In the genomic region with DNA sequence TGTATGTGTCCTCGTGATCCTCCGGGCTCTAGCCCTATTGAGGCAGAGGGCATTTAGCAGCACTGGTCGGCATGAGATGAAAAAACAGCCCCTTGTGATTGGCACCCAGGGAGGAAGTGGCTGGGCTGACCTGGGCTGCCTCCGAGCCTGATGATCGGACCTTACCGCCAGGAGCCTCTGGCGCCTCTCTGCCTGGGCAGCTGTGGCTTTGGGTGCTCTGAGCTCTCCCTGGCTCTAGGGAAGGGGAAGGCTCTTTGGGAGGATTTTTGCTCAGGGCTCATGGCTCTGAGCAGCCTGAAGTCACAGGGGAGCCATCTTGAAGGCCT, we compare ENCODE assay signal across 2 cellular contexts.
TF ChIP-seq lines count a peak whose summit lies in the region.

No MANE protein-coding gene starts in this region.

TF ChIP-seq in GM23338, 12 proteins besides CTCF, POLR2A, EP300 and RAD21 (continued from another document):
- TF ChIP-seq, protein P1, sequence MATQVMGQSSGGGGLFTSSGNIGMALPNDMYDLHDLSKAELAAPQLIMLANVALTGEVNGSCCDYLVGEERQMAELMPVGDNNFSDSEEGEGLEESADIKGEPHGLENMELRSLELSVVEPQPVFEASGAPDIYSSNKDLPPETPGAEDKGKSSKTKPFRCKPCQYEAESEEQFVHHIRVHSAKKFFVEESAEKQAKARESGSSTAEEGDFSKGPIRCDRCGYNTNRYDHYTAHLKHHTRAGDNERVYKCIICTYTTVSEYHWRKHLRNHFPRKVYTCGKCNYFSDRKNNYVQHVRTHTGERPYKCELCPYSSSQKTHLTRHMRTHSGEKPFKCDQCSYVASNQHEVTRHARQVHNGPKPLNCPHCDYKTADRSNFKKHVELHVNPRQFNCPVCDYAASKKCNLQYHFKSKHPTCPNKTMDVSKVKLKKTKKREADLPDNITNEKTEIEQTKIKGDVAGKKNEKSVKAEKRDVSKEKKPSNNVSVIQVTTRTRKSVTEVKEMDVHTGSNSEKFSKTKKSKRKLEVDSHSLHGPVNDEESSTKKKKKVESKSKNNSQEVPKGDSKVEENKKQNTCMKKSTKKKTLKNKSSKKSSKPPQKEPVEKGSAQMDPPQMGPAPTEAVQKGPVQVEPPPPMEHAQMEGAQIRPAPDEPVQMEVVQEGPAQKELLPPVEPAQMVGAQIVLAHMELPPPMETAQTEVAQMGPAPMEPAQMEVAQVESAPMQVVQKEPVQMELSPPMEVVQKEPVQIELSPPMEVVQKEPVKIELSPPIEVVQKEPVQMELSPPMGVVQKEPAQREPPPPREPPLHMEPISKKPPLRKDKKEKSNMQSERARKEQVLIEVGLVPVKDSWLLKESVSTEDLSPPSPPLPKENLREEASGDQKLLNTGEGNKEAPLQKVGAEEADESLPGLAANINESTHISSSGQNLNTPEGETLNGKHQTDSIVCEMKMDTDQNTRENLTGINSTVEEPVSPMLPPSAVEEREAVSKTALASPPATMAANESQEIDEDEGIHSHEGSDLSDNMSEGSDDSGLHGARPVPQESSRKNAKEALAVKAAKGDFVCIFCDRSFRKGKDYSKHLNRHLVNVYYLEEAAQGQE (IDR thresholded peaks at IDR 0.05; ENCODE audit: unreplicated experiment): no peak
- TF ChIP-seq JUNB (IDR thresholded peaks at IDR 0.05; ENCODE audit: unreplicated experiment): no peak
- TF ChIP-seq EZH2 (IDR thresholded peaks at IDR 0.05; ENCODE audit: low read depth, unreplicated experiment): no peak
- no peak for TF ChIP-seq NANOG (IDR thresholded peaks at IDR 0.05; ENCODE audit: borderline replicate concordance)
- TF ChIP-seq EZH2phosphoT487 (IDR thresholded peaks at IDR 0.05; ENCODE audit: unreplicated experiment): no peak
- no peak for TF ChIP-seq STAT1 (IDR thresholded peaks at IDR 0.05; ENCODE audit: unreplicated experiment)
- no peak for TF ChIP-seq ZNF331 (CRISPR knock-in tag; IDR thresholded peaks at IDR 0.05; ENCODE audit: low read depth)
- TF ChIP-seq, protein P2, sequence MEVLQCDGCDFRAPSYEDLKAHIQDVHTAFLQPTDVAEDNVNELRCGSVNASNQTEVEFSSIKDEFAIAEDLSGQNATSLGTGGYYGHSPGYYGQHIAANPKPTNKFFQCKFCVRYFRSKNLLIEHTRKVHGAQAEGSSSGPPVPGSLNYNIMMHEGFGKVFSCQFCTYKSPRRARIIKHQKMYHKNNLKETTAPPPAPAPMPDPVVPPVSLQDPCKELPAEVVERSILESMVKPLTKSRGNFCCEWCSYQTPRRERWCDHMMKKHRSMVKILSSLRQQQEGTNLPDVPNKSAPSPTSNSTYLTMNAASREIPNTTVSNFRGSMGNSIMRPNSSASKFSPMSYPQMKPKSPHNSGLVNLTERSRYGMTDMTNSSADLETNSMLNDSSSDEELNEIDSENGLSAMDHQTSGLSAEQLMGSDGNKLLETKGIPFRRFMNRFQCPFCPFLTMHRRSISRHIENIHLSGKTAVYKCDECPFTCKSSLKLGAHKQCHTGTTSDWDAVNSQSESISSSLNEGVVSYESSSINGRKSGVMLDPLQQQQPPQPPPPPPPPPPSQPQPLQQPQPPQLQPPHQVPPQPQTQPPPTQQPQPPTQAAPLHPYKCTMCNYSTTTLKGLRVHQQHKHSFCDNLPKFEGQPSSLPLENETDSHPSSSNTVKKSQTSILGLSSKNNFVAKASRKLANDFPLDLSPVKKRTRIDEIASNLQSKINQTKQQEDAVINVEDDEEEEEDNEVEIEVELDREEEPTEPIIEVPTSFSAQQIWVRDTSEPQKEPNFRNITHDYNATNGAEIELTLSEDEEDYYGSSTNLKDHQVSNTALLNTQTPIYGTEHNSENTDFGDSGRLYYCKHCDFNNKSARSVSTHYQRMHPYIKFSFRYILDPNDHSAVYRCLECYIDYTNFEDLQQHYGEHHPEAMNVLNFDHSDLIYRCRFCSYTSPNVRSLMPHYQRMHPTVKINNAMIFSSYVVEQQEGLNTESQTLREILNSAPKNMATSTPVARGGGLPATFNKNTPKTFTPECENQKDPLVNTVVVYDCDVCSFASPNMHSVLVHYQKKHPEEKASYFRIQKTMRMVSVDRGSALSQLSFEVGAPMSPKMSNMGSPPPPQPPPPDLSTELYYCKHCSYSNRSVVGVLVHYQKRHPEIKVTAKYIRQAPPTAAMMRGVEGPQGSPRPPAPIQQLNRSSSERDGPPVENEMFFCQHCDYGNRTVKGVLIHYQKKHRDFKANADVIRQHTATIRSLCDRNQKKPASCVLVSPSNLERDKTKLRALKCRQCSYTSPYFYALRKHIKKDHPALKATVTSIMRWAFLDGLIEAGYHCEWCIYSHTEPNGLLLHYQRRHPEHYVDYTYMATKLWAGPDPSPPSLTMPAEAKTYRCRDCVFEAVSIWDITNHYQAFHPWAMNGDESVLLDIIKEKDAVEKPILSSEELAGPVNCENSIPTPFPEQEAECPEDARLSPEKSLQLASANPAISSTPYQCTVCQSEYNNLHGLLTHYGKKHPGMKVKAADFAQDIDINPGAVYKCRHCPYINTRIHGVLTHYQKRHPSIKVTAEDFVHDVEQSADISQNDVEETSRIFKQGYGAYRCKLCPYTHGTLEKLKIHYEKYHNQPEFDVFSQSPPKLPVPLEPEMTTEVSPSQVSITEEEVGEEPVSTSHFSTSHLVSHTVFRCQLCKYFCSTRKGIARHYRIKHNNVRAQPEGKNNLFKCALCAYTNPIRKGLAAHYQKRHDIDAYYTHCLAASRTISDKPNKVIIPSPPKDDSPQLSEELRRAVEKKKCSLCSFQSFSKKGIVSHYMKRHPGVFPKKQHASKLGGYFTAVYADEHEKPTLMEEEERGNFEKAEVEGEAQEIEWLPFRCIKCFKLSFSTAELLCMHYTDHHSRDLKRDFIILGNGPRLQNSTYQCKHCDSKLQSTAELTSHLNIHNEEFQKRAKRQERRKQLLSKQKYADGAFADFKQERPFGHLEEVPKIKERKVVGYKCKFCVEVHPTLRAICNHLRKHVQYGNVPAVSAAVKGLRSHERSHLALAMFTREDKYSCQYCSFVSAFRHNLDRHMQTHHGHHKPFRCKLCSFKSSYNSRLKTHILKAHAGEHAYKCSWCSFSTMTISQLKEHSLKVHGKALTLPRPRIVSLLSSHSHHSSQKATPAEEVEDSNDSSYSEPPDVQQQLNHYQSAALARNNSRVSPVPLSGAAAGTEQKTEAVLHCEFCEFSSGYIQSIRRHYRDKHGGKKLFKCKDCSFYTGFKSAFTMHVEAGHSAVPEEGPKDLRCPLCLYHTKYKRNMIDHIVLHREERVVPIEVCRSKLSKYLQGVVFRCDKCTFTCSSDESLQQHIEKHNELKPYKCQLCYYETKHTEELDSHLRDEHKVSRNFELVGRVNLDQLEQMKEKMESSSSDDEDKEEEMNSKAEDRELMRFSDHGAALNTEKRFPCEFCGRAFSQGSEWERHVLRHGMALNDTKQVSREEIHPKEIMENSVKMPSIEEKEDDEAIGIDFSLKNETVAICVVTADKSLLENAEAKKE (CRISPR knock-in tag; IDR thresholded peaks at IDR 0.05): no peak
- no peak for TF ChIP-seq ZNF114 (CRISPR knock-in tag; IDR thresholded peaks at IDR 0.05)
- TF ChIP-seq CREB1 (CRISPR knock-in tag; IDR thresholded peaks at IDR 0.05; ENCODE audit: low read depth): no peak

TF ChIP-seq in WTC11, 78 proteins besides CTCF, POLR2A, EP300 and RAD21 (continued from another document):
- TF ChIP-seq, protein P3, sequence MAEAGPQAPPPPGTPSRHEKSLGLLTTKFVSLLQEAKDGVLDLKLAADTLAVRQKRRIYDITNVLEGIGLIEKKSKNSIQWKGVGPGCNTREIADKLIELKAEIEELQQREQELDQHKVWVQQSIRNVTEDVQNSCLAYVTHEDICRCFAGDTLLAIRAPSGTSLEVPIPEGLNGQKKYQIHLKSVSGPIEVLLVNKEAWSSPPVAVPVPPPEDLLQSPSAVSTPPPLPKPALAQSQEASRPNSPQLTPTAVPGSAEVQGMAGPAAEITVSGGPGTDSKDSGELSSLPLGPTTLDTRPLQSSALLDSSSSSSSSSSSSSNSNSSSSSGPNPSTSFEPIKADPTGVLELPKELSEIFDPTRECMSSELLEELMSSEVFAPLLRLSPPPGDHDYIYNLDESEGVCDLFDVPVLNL (CRISPR knock-in tag; IDR thresholded peaks at IDR 0.05; ENCODE audit: borderline replicate concordance, low read depth): no peak
- TF ChIP-seq, protein P4, sequence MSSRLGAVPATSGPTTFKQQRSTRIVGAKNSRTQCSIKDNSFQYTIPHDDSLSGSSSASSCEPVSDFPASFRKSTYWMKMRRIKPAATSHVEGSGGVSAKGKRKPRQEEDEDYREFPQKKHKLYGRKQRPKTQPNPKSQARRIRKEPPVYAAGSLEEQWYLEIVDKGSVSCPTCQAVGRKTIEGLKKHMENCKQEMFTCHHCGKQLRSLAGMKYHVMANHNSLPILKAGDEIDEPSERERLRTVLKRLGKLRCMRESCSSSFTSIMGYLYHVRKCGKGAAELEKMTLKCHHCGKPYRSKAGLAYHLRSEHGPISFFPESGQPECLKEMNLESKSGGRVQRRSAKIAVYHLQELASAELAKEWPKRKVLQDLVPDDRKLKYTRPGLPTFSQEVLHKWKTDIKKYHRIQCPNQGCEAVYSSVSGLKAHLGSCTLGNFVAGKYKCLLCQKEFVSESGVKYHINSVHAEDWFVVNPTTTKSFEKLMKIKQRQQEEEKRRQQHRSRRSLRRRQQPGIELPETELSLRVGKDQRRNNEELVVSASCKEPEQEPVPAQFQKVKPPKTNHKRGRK (CRISPR knock-in tag; IDR thresholded peaks at IDR 0.05; ENCODE audit: borderline replicate concordance): no peak
- TF ChIP-seq TEAD4 (CRISPR knock-in tag; IDR thresholded peaks at IDR 0.05): no peak
- no peak for TF ChIP-seq KAT7 (CRISPR knock-in tag; IDR thresholded peaks at IDR 0.05; ENCODE audit: borderline replicate concordance)
- no peak for TF ChIP-seq ESRRA (CRISPR knock-in tag; IDR thresholded peaks at IDR 0.05; ENCODE audit: borderline replicate concordance)
- no peak for TF ChIP-seq GTF2I (CRISPR knock-in tag; conservative IDR thresholded peaks at IDR 0.05)
- TF ChIP-seq JUN (CRISPR knock-in tag; IDR thresholded peaks at IDR 0.05): no peak
